In genomic region chr6:148629197-148629909, GRCh38 we compare ENCODE assay signal across 16 cellular contexts.
DNase-seq lines count a peak whose midpoint lies in the region; ATAC-seq and TF ChIP-seq lines count a peak whose summit lies in the region.
"Had no signal": no experiment of that assay in that cellular context is flagged by ENCODE, and none has a peak within 500 bp of the region (broad histone marks: within the 10 kb centered on the region; RNA-seq: fewer than 3 reads in every experiment).

No MANE protein-coding gene starts in this region.

- CTCF ChIA-PET in WTC11 (lab: Charles Lee) = interaction anchor here (1.8 to 4.3 kb wide), 2 partner anchors 51 to 70 kb away, joined by 8 to 13 read pairs; no protein-coding TSS in a partner anchor

- peaks cover 24% of the 10 kb centered on the region for H3K4me1 Mint-ChIP-seq in GM23338
- peaks cover 29% of the 10 kb centered on the region for H3K4me1 Mint-ChIP-seq in WTC11
- peaks cover 30% of the 10 kb centered on the region for H3K4me1 Mint-ChIP-seq in nephron progenitor cell
- H3K4me1 Mint-ChIP-seq in chondrocyte (ENCODE audit: low read depth) = no peaks in the 10 kb centered on the region
- H3K4me1 Mint-ChIP-seq: activated CD4-positive, alpha-beta T cell treated with anti-CD3 and anti-CD28 coated beads, Interleukin-2, amount 10 ng/mL, durations not matched to agents 7 days and 5 days; neural crest cell had no signal

- ATAC-seq in GM23338 (peak; percentile 55), WTC11 (peak; percentile 44; the same call in 1 of the 2 replicates)
- ATAC-seq in activated CD4-positive, CD25-positive, alpha-beta regulatory T cell treated with anti-CD3 and anti-CD28 coated beads, Interleukin-2, amount 50 U/mL, for 24 hours = no peak
- ATAC-seq: left cardiac atrium, SK-N-SH treated with all-trans-retinoic acid at 6 μM for 48 hours had no signal

- H3K4me1 ChIP-seq in GM23338 (ENCODE audit: insufficient read depth) = peaks cover 27% of the 10 kb centered on the region

- peak overlapping the region; percentile 53; the same call in 1 of the 2 replicates for H2AFZ ChIP-seq in GM23338

- no peaks in the 10 kb centered on the region for H3K9me2 ChIP-seq in GM23338 (ENCODE audit: insufficient read depth)

- no peak for TF ChIP-seq CTCF in GM23338 (conservative IDR thresholded peaks at IDR 0.05; ENCODE audit: low read depth in 2 of 2)
- no peak for TF ChIP-seq CTCF in WTC11 (IDR thresholded peaks at IDR 0.05)
- TF ChIP-seq CTCF in nephron progenitor cell (IDR thresholded peaks at IDR 0.05) = no peak
- no peak for TF ChIP-seq CTCF in chondrocyte (IDR thresholded peaks at IDR 0.05)

- no peaks in the 10 kb centered on the region for H3K27me3 ChIP-seq in GM23338 (ENCODE audit: insufficient read depth)
- H3K27me3 ChIP-seq: gastrocnemius medialis had no signal

- no peak overlapping the region for H3K4me3 ChIP-seq in GM23338
- H3K4me3 ChIP-seq: gastrocnemius medialis had no signal

- no peaks in the 10 kb centered on the region; the same call in 2 of the 3 replicates for H3K36me3 Mint-ChIP-seq in GM23338 (ENCODE audit: low read depth)
- peaks cover 6% of the 10 kb centered on the region; the same call in 1 of the 2 replicates for H3K36me3 Mint-ChIP-seq in WTC11
- H3K36me3 Mint-ChIP-seq in nephron progenitor cell (ENCODE audit: low read depth) = peaks cover 4% of the 10 kb centered on the region
- no peaks in the 10 kb centered on the region for H3K36me3 Mint-ChIP-seq in chondrocyte (ENCODE audit: low read depth)

- H3K9me3 Mint-ChIP-seq in GM23338 = no peaks in the 10 kb centered on the region
- peaks cover 13% of the 10 kb centered on the region for H3K9me3 Mint-ChIP-seq in WTC11
- H3K9me3 Mint-ChIP-seq in nephron progenitor cell = peaks cover 5% of the 10 kb centered on the region
- no peaks in the 10 kb centered on the region for H3K9me3 Mint-ChIP-seq in chondrocyte (ENCODE audit: low read depth)
- H3K9me3 Mint-ChIP-seq: activated CD4-positive, alpha-beta T cell treated with anti-CD3 and anti-CD28 coated beads, Interleukin-2, amount 10 ng/mL, durations not matched to agents 7 days and 5 days; activated naive CD4-positive, alpha-beta T cell treated with anti-CD3 and anti-CD28 coated beads for 36 hours had no signal

- H3F3A ChIP-seq in GM23338 (replicated peaks; ENCODE audit: low read depth) = no peaks in the 10 kb centered on the region

- intact Hi-C loops in posterior cingulate gyrus (cut with DNase I) = no loop called here

- H3K4me3 Mint-ChIP-seq in GM23338 (no peak overlapping the region), WTC11 (no peak overlapping the region), nephron progenitor cell (no peak overlapping the region), chondrocyte (ENCODE audit: unreplicated experiment) (no peak overlapping the region)
- H3K4me3 Mint-ChIP-seq: activated CD4-positive, alpha-beta T cell treated with anti-CD3 and anti-CD28 coated beads, Interleukin-2, amount 10 ng/mL, durations not matched to agents 7 days and 5 days; activated naive CD4-positive, alpha-beta T cell treated with anti-CD3 and anti-CD28 coated beads for 36 hours; neural crest cell had no signal

- H3K4me2 ChIP-seq in GM23338 = peak overlapping the region; percentile 44

- H3K27ac Mint-ChIP-seq in GM23338 = no peak overlapping the region
- peak overlapping the region; percentile 3; the same call in 1 of the 2 replicates for H3K27ac Mint-ChIP-seq in WTC11
- peak overlapping the region; percentile 53 for H3K27ac Mint-ChIP-seq in nephron progenitor cell
- H3K27ac Mint-ChIP-seq in chondrocyte (ENCODE audit: unreplicated experiment) = no peak overlapping the region
- H3K27ac Mint-ChIP-seq: activated CD4-positive, alpha-beta T cell treated with anti-CD3 and anti-CD28 coated beads, Interleukin-2, amount 10 ng/mL, durations not matched to agents 7 days and 5 days; activated naive CD4-positive, alpha-beta T cell treated with anti-CD3 and anti-CD28 coated beads for 36 hours had no signal

- H3K79me2 ChIP-seq in GM23338 (replicated peaks; ENCODE audit: insufficient read depth) = no peaks in the 10 kb centered on the region

- POLR2A ChIA-PET in WTC11 (lab: Charles Lee) = no interaction called here

- DNase-seq in DMS79 treated with DMSO at 0.1 percent for 48 hours (lab: John Stamatoyannopoulos, UW) = peak; percentile 61
- peak; percentile 21 for DNase-seq in GM23338 (ENCODE audit: low spot score)
- no peak for DNase-seq in WTC11 (ENCODE audit: low spot score)
- no peak for DNase-seq in nephron progenitor cell
- DNase-seq in NCI-H774 (lab: John Stamatoyannopoulos, UW) = no peak
- DNase-seq in posterior cingulate gyrus = no peak
- DNase-seq in chondrocyte (ENCODE audit: low spot score) = no peak
- DNase-seq: activated CD4-positive, alpha-beta T cell treated with anti-CD3 and anti-CD28 coated beads, Interleukin-2, amount 10 ng/mL, durations not matched to agents 7 days and 5 days; activated naive CD4-positive, alpha-beta T cell treated with anti-CD3 and anti-CD28 coated beads for 36 hours; gastrocnemius medialis; left cardiac atrium; MM.1S; stimulated activated CD4-positive, alpha-beta T cell treated with anti-CD3 and anti-CD28 coated beads, Interleukin-15, amount 100 ng/mL, for 24 hours had no signal

- no peaks in the 10 kb centered on the region for H3K36me3 ChIP-seq in GM23338 (ENCODE audit: insufficient read depth)
- H3K36me3 ChIP-seq: gastrocnemius medialis had no signal

- no peak overlapping the region; the same call in 1 of the 2 replicates for H3K27ac ChIP-seq in GM23338 (ENCODE audit: low read depth)
- H3K27ac ChIP-seq: gastrocnemius medialis had no signal

- H4K20me1 ChIP-seq in GM23338 (replicated peaks; ENCODE audit: insufficient read depth) = no peaks in the 10 kb centered on the region

- H3K27me3 Mint-ChIP-seq in GM23338 (ENCODE audit: insufficient read depth, low read depth, poor library complexity) = peaks cover 1% of the 10 kb centered on the region
- no peaks in the 10 kb centered on the region; the same call in 1 of the 2 replicates for H3K27me3 Mint-ChIP-seq in WTC11 (ENCODE audit: low read depth)
- no peaks in the 10 kb centered on the region for H3K27me3 Mint-ChIP-seq in nephron progenitor cell (ENCODE audit: low read depth, poor library complexity)
- peaks cover 2% of the 10 kb centered on the region for H3K27me3 Mint-ChIP-seq in chondrocyte (ENCODE audit: low read depth)

TF ChIP-seq in GM23338, 12 proteins besides CTCF, POLR2A, EP300 and RAD21 (continues in another document):
- no peak for TF ChIP-seq NANOG (IDR thresholded peaks at IDR 0.05; ENCODE audit: borderline replicate concordance)
- TF ChIP-seq CREB1 (CRISPR knock-in tag; IDR thresholded peaks at IDR 0.05; ENCODE audit: low read depth) = no peak
- TF ChIP-seq EZH2phosphoT487 (IDR thresholded peaks at IDR 0.05; ENCODE audit: unreplicated experiment) = no peak

TF ChIP-seq in WTC11, 78 proteins besides CTCF, POLR2A, EP300 and RAD21:
- TF ChIP-seq HMGA2 (CRISPR knock-in tag; IDR thresholded peaks at IDR 0.05) (no peak), ZNF219 (CRISPR knock-in tag; IDR thresholded peaks at IDR 0.05; ENCODE audit: borderline replicate concordance) (no peak), PREB (CRISPR knock-in tag; IDR thresholded peaks at IDR 0.05; ENCODE audit: borderline replicate concordance) (no peak), CDX4 (CRISPR knock-in tag; IDR thresholded peaks at IDR 0.05; ENCODE audit: borderline replicate concordance) (no peak), SOX15 (CRISPR knock-in tag; IDR thresholded peaks at IDR 0.05) (no peak), EMX1 (CRISPR knock-in tag; IDR thresholded peaks at IDR 0.05) (no peak), NFE2L1 (CRISPR knock-in tag; IDR thresholded peaks at IDR 0.05) (no peak), SMAD4 (CRISPR knock-in tag; IDR thresholded peaks at IDR 0.05) (no peak)

Comparison
In these comparisons a context has a peak if more than half of its experiments do, and no peak if none do; other contexts are left out.
1. DNase-seq: peak in DMS79 treated with DMSO at 0.1 percent for 48 hours (single experiment) and GM23338 (single experiment); none in WTC11 (single experiment), nephron progenitor cell (single experiment), NCI-H774 (single experiment), posterior cingulate gyrus (0 of 10) and chondrocyte (single experiment).
2. ATAC-seq: peak in GM23338 (single experiment) and WTC11 (single experiment); none in activated CD4-positive, CD25-positive, alpha-beta regulatory T cell treated with anti-CD3 and anti-CD28 coated beads, Interleukin-2, amount 50 U/mL, for 24 hours (0 of 2).
3. H3K27ac Mint-ChIP-seq: peak in WTC11 (single experiment) and nephron progenitor cell (single experiment); none in GM23338 (single experiment) and chondrocyte (single experiment).